ENCODE assay signal across 18 cellular contexts in genomic region chr11:17791144-17791543, GRCh38. TPM values are rescaled to one million over a fixed set of nuclear protein-coding genes. Genes with fewer than 3 reads are reported as not detected.
DNase-seq lines count a peak whose midpoint lies in the region; ATAC-seq, FAIRE-seq and TF ChIP-seq lines count a peak whose summit lies in the region.
"Had no signal": no experiment of that assay in that cellular context is flagged by ENCODE, and none has a peak within 500 bp of the region (broad histone marks: within the 10 kb centered on the region; RNA-seq: fewer than 3 reads in every experiment).

No MANE protein-coding gene starts in this region.

- H3K4me1 ChIP-seq in IMR-90 (ENCODE audit: control insufficient read depth, insufficient read depth, low read length) (peaks cover 19% of the 10 kb centered on the region), astrocyte (ENCODE audit: insufficient read depth, low read length) (peaks cover 14% of the 10 kb centered on the region)
- H3K4me1 ChIP-seq: BE2C had no signal

- H2BK20ac ChIP-seq in IMR-90 (ENCODE audit: low read depth, low read length): no peak overlapping the region

- TF ChIP-seq RAD21 in IMR-90 (IDR thresholded peaks at IDR 0.05; ENCODE audit: low read length): no peak

- no peak overlapping the region for H3K56ac ChIP-seq in IMR-90 (ENCODE audit: extremely low read depth, insufficient read depth, low read length)

- H3K27me3 ChIP-seq in IMR-90 (ENCODE audit: control insufficient read depth, insufficient read depth, low read length) (no peaks in the 10 kb centered on the region), astrocyte (ENCODE audit: insufficient read depth, low read length) (no peaks in the 10 kb centered on the region)
- H3K27me3 ChIP-seq: BE2C had no signal

- no peaks in the 10 kb centered on the region for H3K9me3 ChIP-seq in IMR-90 (ENCODE audit: control insufficient read depth, insufficient read depth, low read length)
- no peaks in the 10 kb centered on the region for H3K9me3 ChIP-seq in astrocyte (ENCODE audit: insufficient read depth, low read depth, low read length)
- H3K9me3 ChIP-seq: BE2C had no signal

- dilution Hi-C loops in IMR-90 (cut with HindIII; ENCODE audit: low sequenced_read_pairs, unreplicated experiment): no loop called here

- no peak for TF ChIP-seq POLR2A in IMR-90 (IDR thresholded peaks at IDR 0.05; ENCODE audit: low read depth, low read length)

- no peak for FAIRE-seq in astrocyte (lab: Jason Lieb, UNC)
- FAIRE-seq: G401.6, GM12891 had no signal

- POLR2A ChIA-PET in IMR-90 (lab: Charles Lee; ENCODE audit: unreplicated experiment) (no interaction called here), WTC11 (lab: Charles Lee) (no interaction called here)

- CTCF ChIA-PET in IMR-90 (lab: Yijun Ruan, JAX): interaction anchor here (1.6 kb wide), 1 partner anchor 11 kb away, joined by 3 read pairs; no protein-coding TSS in a partner anchor
- CTCF ChIA-PET in WTC11 (lab: Charles Lee): interaction anchor here (0.6 to 1.8 kb wide), 2 partner anchors 10 to 25 kb away, joined by 3 to 10 read pairs; no protein-coding TSS in a partner anchor

- H4K20me1 ChIP-seq in IMR-90 (ENCODE audit: insufficient read depth, low read length) (no peaks in the 10 kb centered on the region), astrocyte (ENCODE audit: insufficient read depth, low read length) (no peaks in the 10 kb centered on the region)

- H3K36me3 ChIP-seq in IMR-90 (ENCODE audit: control insufficient read depth, insufficient read depth, low read length): no peaks in the 10 kb centered on the region
- H3K36me3 ChIP-seq in astrocyte (ENCODE audit: insufficient read depth, low read length): no peaks in the 10 kb centered on the region
- H3K36me3 ChIP-seq: BE2C had no signal

- H2AFZ ChIP-seq in IMR-90 (replicated peaks; ENCODE audit: low read length, poor library complexity) (no peak overlapping the region), astrocyte (ENCODE audit: low read depth, low read length) (no peak overlapping the region)

- H3K27ac Mint-ChIP-seq in astrocyte (ENCODE audit: unreplicated experiment) (no peak overlapping the region), WTC11 (no peak overlapping the region)
- no peak overlapping the region for H3K27ac Mint-ChIP-seq in stimulated activated effector memory CD8-positive, alpha-beta T cell treated with anti-CD3 and anti-CD28 coated beads, Interleukin-12 subunit alpha, Interleukin-12 subunit beta, amount 100 ng/mL, for 72 hours
- H3K27ac Mint-ChIP-seq: CD4-positive, alpha-beta memory T cell; H9 had no signal

- TF ChIP-seq CTCF in AG10803 (conservative IDR thresholded peaks at IDR 0.05; ENCODE audit: low read length) (no peak), IMR-90 (conservative IDR thresholded peaks at IDR 0.05; ENCODE audit: low read depth, low read length) (no peak), astrocyte (IDR thresholded peaks at IDR 0.05; ENCODE audit: insufficient read depth, low read depth, low read length) (no peak), WTC11 (IDR thresholded peaks at IDR 0.05) (no peak)

- H4K91ac ChIP-seq in IMR-90 (ENCODE audit: insufficient read depth, low read depth, low read length): no peak overlapping the region

- H3K18ac ChIP-seq in IMR-90 (ENCODE audit: low read depth, low read length): no peak overlapping the region

- no peak overlapping the region for H3K4me3 Mint-ChIP-seq in astrocyte (ENCODE audit: unreplicated experiment)
- H3K4me3 Mint-ChIP-seq in stimulated activated effector memory CD8-positive, alpha-beta T cell treated with anti-CD3 and anti-CD28 coated beads, Interleukin-12 subunit alpha, Interleukin-12 subunit beta, amount 100 ng/mL, for 72 hours: no peak overlapping the region
- H3K4me3 Mint-ChIP-seq in WTC11: no peak overlapping the region
- H3K4me3 Mint-ChIP-seq: CD4-positive, alpha-beta memory T cell; H9 had no signal

- H4K5ac ChIP-seq in IMR-90 (ENCODE audit: low read depth, low read length): no peak overlapping the region

- in situ Hi-C loops in IMR-90 (cut with MboI; ENCODE audit: low sequenced_read_pairs): no loop called here

- H4K8ac ChIP-seq in IMR-90 (ENCODE audit: low read depth in 2 of 2, low read length in 2 of 2): no peak overlapping the region

- no peak overlapping the region for H2BK120ac ChIP-seq in IMR-90 (ENCODE audit: low read depth, low read length)

- H3K9me1 ChIP-seq in IMR-90 (ENCODE audit: insufficient read depth, low read length): peaks cover 30% of the 10 kb centered on the region

- H3K4me1 Mint-ChIP-seq in astrocyte (ENCODE audit: low read depth, unreplicated experiment) (peaks cover 7% of the 10 kb centered on the region), WTC11 (no peaks in the 10 kb centered on the region)
- H3K4me1 Mint-ChIP-seq in stimulated activated effector memory CD8-positive, alpha-beta T cell treated with anti-CD3 and anti-CD28 coated beads, Interleukin-12 subunit alpha, Interleukin-12 subunit beta, amount 100 ng/mL, for 72 hours: no peaks in the 10 kb centered on the region
- H3K4me1 Mint-ChIP-seq: CD4-positive, alpha-beta memory T cell had no signal

- H3K36me3 Mint-ChIP-seq in astrocyte (ENCODE audit: low read depth, unreplicated experiment) (peaks cover 1% of the 10 kb centered on the region), WTC11 (no peaks in the 10 kb centered on the region)
- no peaks in the 10 kb centered on the region for H3K36me3 Mint-ChIP-seq in stimulated activated effector memory CD8-positive, alpha-beta T cell treated with anti-CD3 and anti-CD28 coated beads, Interleukin-12 subunit alpha, Interleukin-12 subunit beta, amount 100 ng/mL, for 72 hours

- intact Hi-C loops in IMR-90 (cut with micrococcal nuclease): no loop called here
- intact Hi-C loops in posterior vena cava (cut with DNase I): no loop called here

- no peak overlapping the region for H3K23ac ChIP-seq in IMR-90 (ENCODE audit: low read depth, low read length)

- H2BK15ac ChIP-seq in IMR-90 (ENCODE audit: low read depth, low read length): no peak overlapping the region

- H3K9me3 Mint-ChIP-seq in astrocyte (ENCODE audit: unreplicated experiment) (peaks cover 2% of the 10 kb centered on the region), WTC11 (no peaks in the 10 kb centered on the region)
- H3K9me3 Mint-ChIP-seq in stimulated activated effector memory CD8-positive, alpha-beta T cell treated with anti-CD3 and anti-CD28 coated beads, Interleukin-12 subunit alpha, Interleukin-12 subunit beta, amount 100 ng/mL, for 72 hours: peaks cover 2% of the 10 kb centered on the region
- H3K9me3 Mint-ChIP-seq: H9 had no signal

- H3K27me3 Mint-ChIP-seq in astrocyte (ENCODE audit: low read depth, unreplicated experiment) (peaks cover 3% of the 10 kb centered on the region), WTC11 (ENCODE audit: low read depth) (no peaks in the 10 kb centered on the region)
- H3K27me3 Mint-ChIP-seq: CD4-positive, alpha-beta memory T cell had no signal

- H3K4me3 ChIP-seq in AG10803 (ENCODE audit: low read length): no peak overlapping the region
- no peak overlapping the region for H3K4me3 ChIP-seq in IMR-90 (ENCODE audit: insufficient read depth, low read depth, low read length)
- no peak overlapping the region for H3K4me3 ChIP-seq in astrocyte (ENCODE audit: insufficient read depth, low read depth, low read length)

- peaks cover 0 to 13% of the 10 kb centered on the region in 2 experiments; a peak in 1 of 4 replicates for H3K79me1 ChIP-seq in IMR-90 (ENCODE audit: low read depth in 1 of 2, low read length in 2 of 2)

- no peak overlapping the region for H2AK5ac ChIP-seq in IMR-90 (ENCODE audit: low read depth, low read length)

- H3K4me2 ChIP-seq in IMR-90 (ENCODE audit: low read depth, low read length) (no peak overlapping the region), astrocyte (ENCODE audit: low read length) (no peak overlapping the region)

- no peak overlapping the region for H2AK9ac ChIP-seq in IMR-90 (replicated peaks; ENCODE audit: low read depth, low read length, poor library complexity)

- H3K9ac ChIP-seq in IMR-90 (ENCODE audit: low read depth, low read length) (no peak overlapping the region), astrocyte (ENCODE audit: low read length) (no peak overlapping the region)

- H3K14ac ChIP-seq in IMR-90 (replicated peaks; ENCODE audit: low read depth, low read length): no peak overlapping the region

- H3K4ac ChIP-seq in IMR-90 (ENCODE audit: low read depth, low read length): no peak overlapping the region

- DNase-seq in AG10803 (ENCODE audit: low read depth): peak; percentile 12
- DNase-seq in IMR-90: peak; percentile 29
- no peak for DNase-seq in astrocyte (ENCODE audit: low read depth)
- peak; percentile 42 for DNase-seq in iris pigment epithelial cell (ENCODE audit: low read depth)
- no peak for DNase-seq in stimulated activated effector memory CD8-positive, alpha-beta T cell treated with anti-CD3 and anti-CD28 coated beads, Interleukin-12 subunit alpha, Interleukin-12 subunit beta, amount 100 ng/mL, for 72 hours (ENCODE audit: low spot score in 2 of 2)
- no peak for DNase-seq in posterior vena cava (ENCODE audit: low spot score)
- no peak for DNase-seq in WTC11 (ENCODE audit: low spot score)
- DNase-seq: BE2C; CD4-positive, alpha-beta memory T cell; DMS79; GOT3; H9 had no signal

- H3K27ac ChIP-seq in IMR-90 (ENCODE audit: insufficient read depth, low read length): no peak overlapping the region
- H3K27ac ChIP-seq in astrocyte (ENCODE audit: low read depth, low read length): peak overlapping the region; percentile 10
- H3K27ac ChIP-seq: C4-2B, HL-60 had no signal

- no peaks in the 10 kb centered on the region for H3K79me2 ChIP-seq in astrocyte (ENCODE audit: insufficient read depth, low read length)

- ATAC-seq in IMR-90 (ENCODE audit: low read depth) (peak; percentile 15; the same call in 1 of the 2 replicates), HG02884 (IDR thresholded peaks at IDR 0.05; ENCODE audit: unreplicated experiment) (no peak), WTC11 (no peak)
- ATAC-seq in stimulated activated effector memory CD8-positive, alpha-beta T cell treated with anti-CD3 and anti-CD28 coated beads, Interleukin-12 subunit alpha, Interleukin-12 subunit beta, amount 100 ng/mL, for 72 hours: no peak

- peak overlapping the region; percentile 27 for H2BK5ac ChIP-seq in IMR-90 (ENCODE audit: low read depth, low read length, poor library complexity, severe bottlenecking)

- no TSS peak for BruUV-seq in IMR-90 (replicated peaks; lab: Mats Ljungman, UMichigan)

TF ChIP-seq in IMR-90, 13 proteins besides CTCF, POLR2A, EP300 and RAD21 (continues in another document):
- TF ChIP-seq MXI1 (IDR thresholded peaks at IDR 0.05; ENCODE audit: borderline replicate concordance, low read depth, low read length) (no peak), RCOR1 (IDR thresholded peaks at IDR 0.05; ENCODE audit: insufficient replicate concordance, low read length) (no peak)

RNA-seq across cellular contexts. Expression of gene KCNC1, which starts 56.6 kb away (rescaled TPM):
- total RNA-seq in IMR-90 (2012; rRNA removed) (not detected in 2 replicates), astrocyte (0.05 and 0.12 TPM in 2 replicates), posterior vena cava (not detected), WTC11 (2021) (0.09 to 0.21 TPM (median 0.20 TPM) in 3 replicates)
- 0.03 and 0.11 TPM in 2 replicates for polyA plus RNA-seq in IMR-90 (2012; rRNA removed)
- polyA plus RNA-seq in IMR-90 (2012; cell fraction: cytosol; rRNA removed): 0.02 and 0.10 TPM in 2 replicates
- 0.11 and 0.22 TPM in 2 replicates for polyA plus RNA-seq in IMR-90 (2012; cell fraction: nucleus; rRNA removed; ENCODE audit: low replicate concordance)
- total RNA-seq: A172; CD4-positive, alpha-beta memory T cell had no signal

Comparison
In these comparisons a context has a peak if more than half of its experiments do, and no peak if none do; other contexts are left out.
1. DNase-seq: peak in AG10803 (single experiment), IMR-90 (single experiment) and iris pigment epithelial cell (single experiment); none in astrocyte (single experiment), stimulated activated effector memory CD8-positive, alpha-beta T cell treated with anti-CD3 and anti-CD28 coated beads, Interleukin-12 subunit alpha, Interleukin-12 subunit beta, amount 100 ng/mL, for 72 hours (0 of 2), posterior vena cava (single experiment) and WTC11 (single experiment).